Comparison of ENCODE assay signal across 8 cellular contexts in the genomic region with DNA sequence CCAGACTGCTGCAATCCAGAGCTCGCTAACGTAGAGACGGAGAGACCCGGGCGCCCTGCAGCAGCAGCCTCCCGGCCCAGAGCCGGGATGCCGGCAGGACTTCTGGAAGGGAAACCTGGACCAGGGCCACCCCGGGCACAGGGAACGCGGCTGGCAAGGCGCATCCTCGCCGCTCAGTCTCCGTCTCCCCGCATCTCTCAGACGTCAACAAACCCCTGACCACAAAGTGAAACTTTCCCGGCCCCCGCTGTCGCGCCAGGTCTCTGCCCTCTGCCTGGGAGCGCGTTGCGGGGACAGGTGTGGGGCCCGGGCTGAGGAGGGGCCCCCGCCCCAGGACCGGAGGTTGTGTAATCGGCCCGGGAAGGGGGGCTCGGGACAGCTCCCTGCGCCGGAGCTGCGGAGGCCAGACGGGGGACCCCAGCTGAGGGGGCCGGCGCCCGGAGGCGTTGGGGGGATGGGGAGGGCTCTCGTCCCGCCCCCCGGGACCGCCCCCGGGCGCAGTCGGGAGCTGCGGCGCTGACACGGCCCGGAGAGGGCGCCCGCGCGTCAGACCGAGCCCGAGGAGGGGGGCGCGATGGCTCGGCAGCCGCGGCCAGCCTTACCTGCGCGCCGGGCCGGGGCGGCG.
DNase-seq lines count a peak whose midpoint lies in the region; ATAC-seq and TF ChIP-seq lines count a peak whose summit lies in the region.

No MANE protein-coding gene starts in this region.

- peaks cover 13% of the 10 kb centered on the region for H3K27me3 Mint-ChIP-seq in Caco-2 (ENCODE audit: insufficient read depth, unreplicated experiment)
- no peaks in the 10 kb centered on the region for H3K27me3 Mint-ChIP-seq in activated T-helper 17 cell treated with anti-CD3 and anti-CD28 coated beads, Interleukin-2, amount 50 U/mL, for 72 hours

- ATAC-seq in GM19035 (IDR thresholded peaks at IDR 0.05; ENCODE audit: unreplicated experiment), result peak; percentile 65
- peak; percentile 75 for ATAC-seq in HG03108 (IDR thresholded peaks at IDR 0.05; ENCODE audit: unreplicated experiment)
- peak; percentile 77 for ATAC-seq in activated T-helper 17 cell treated with anti-CD3 and anti-CD28 coated beads, Interleukin-2, amount 50 U/mL, for 72 hours (replicated peaks)

- DNase-seq in Caco-2 (peak; percentile 25 to 38), NCI-H345 treated with DMSO at 0.1 percent for 48 hours (lab: John Stamatoyannopoulos, UW; ENCODE audit: unreplicated experiment) (peak; percentile 67), glomerular visceral epithelial cell (ENCODE audit: extremely low spot score) (peak; percentile 61), nucleus accumbens (lab: John Stamatoyannopoulos, UW) (peak in 49 of 56 donors; percentile 29 to 93 (median 76)), dedifferentiated amniotic fluid mesenchymal stem cell (ENCODE audit: extremely low spot score) (no peak)

- H3K27ac Mint-ChIP-seq in Caco-2 (ENCODE audit: unreplicated experiment), result no peak overlapping the region
- H3K27ac Mint-ChIP-seq in activated T-helper 17 cell treated with anti-CD3 and anti-CD28 coated beads, Interleukin-2, amount 50 U/mL, for 72 hours, result peak overlapping the region; percentile 45

- peak overlapping the region; percentile 48 for H3K4me3 ChIP-seq in Caco-2 (ENCODE audit: low read depth, low read length)

- intact Hi-C loops in Caco-2 (cut with micrococcal nuclease; ENCODE audit: unreplicated experiment), result no loop called here

- H3K9me3 ChIP-seq in Caco-2, result no peaks in the 10 kb centered on the region

- no TSS peak for BruUV-seq in Caco-2 (replicated peaks; lab: Mats Ljungman, UMichigan)

- POLR2A ChIA-PET in Caco-2 (lab: Charles Lee), result no interaction called here

- H3K36me3 Mint-ChIP-seq in Caco-2 (ENCODE audit: insufficient read depth, unreplicated experiment), result no peaks in the 10 kb centered on the region
- no peaks in the 10 kb centered on the region for H3K36me3 Mint-ChIP-seq in activated T-helper 17 cell treated with anti-CD3 and anti-CD28 coated beads, Interleukin-2, amount 50 U/mL, for 72 hours (ENCODE audit: low read depth)

- H3K4me1 Mint-ChIP-seq in Caco-2 (ENCODE audit: low read depth, unreplicated experiment), result no peaks in the 10 kb centered on the region
- H3K4me1 Mint-ChIP-seq in activated T-helper 17 cell treated with anti-CD3 and anti-CD28 coated beads, Interleukin-2, amount 50 U/mL, for 72 hours, result peaks cover 22% of the 10 kb centered on the region

- no peaks in the 10 kb centered on the region for H3K9me3 Mint-ChIP-seq in Caco-2 (ENCODE audit: unreplicated experiment)
- no peaks in the 10 kb centered on the region for H3K9me3 Mint-ChIP-seq in activated T-helper 17 cell treated with anti-CD3 and anti-CD28 coated beads, Interleukin-2, amount 50 U/mL, for 72 hours

- H3K36me3 ChIP-seq in Caco-2 (ENCODE audit: control insufficient read depth, insufficient read depth, low read length), result no peaks in the 10 kb centered on the region

- TF ChIP-seq CTCF in Caco-2 (IDR thresholded peaks at IDR 0.05; ENCODE audit: insufficient read depth in 1 of 2, low read depth in 1 of 2, low read length in 1 of 2, severe bottlenecking in 1 of 2, unreplicated experiment in 1 of 2), result no peak

- peak overlapping the region; percentile 67 for H3K4me3 Mint-ChIP-seq in Caco-2 (ENCODE audit: unreplicated experiment)
- H3K4me3 Mint-ChIP-seq in activated T-helper 17 cell treated with anti-CD3 and anti-CD28 coated beads, Interleukin-2, amount 50 U/mL, for 72 hours, result peak overlapping the region; percentile 79

- no peaks in the 10 kb centered on the region; the same call in 1 of the 2 replicates for H3K27me3 ChIP-seq in Caco-2 (replicated peaks; ENCODE audit: control insufficient read depth, insufficient read depth, low read length)

- H3K4me1 ChIP-seq in Caco-2, result no peaks in the 10 kb centered on the region; the same call in 1 of the 2 replicates

- CTCF ChIA-PET in Caco-2 (lab: Charles Lee), result interaction anchor here (0.6 to 0.7 kb wide), 2 partner anchors 308 to 395 kb away, joined by 4 to 5 read pairs; no protein-coding TSS in a partner anchor
